24 cellular contexts compared by ENCODE assay signal in genomic region chr2:232576995-232577394, GRCh38. TPM values are rescaled to one million over a fixed set of nuclear protein-coding genes. Genes with fewer than 3 reads are reported as not detected.
A peak's percentile ranks its signal among the peaks of the same experiment; 100 is the strongest.
DNase-seq lines count a peak whose midpoint lies in the region; ATAC-seq and TF ChIP-seq lines count a peak whose summit lies in the region.
"Had no signal": no experiment of that assay in that cellular context is flagged by ENCODE, and none has a peak within 500 bp of the region (broad histone marks: within the 10 kb centered on the region; RNA-seq: fewer than 3 reads in every experiment).

No MANE protein-coding gene starts in this region.

- no peak for TF ChIP-seq CTCF in chondrocyte (IDR thresholded peaks at IDR 0.05)
- no peak for TF ChIP-seq CTCF in stomach (IDR thresholded peaks at IDR 0.05)

- H3K4me3 ChIP-seq in stomach = no peak overlapping the region
- H3K4me3 ChIP-seq: BLaER1, gastroesophageal sphincter, thyroid gland had no signal

- H3K4me1 Mint-ChIP-seq in chondrocyte (ENCODE audit: low read depth) = peaks cover 28% of the 10 kb centered on the region
- H3K4me1 Mint-ChIP-seq: WTC11 had no signal

- WGBS in stomach, 5 donors = 48 to 84% (median 67%) methylated on average over 2 of the region's 2 CpGs

- no peak for TF ChIP-seq POLR2A in stomach (IDR thresholded peaks at IDR 0.05)
- no peak for TF ChIP-seq POLR2A in GM18505 (IDR thresholded peaks at IDR 0.05; ENCODE audit: borderline replicate concordance, extremely low read depth, insufficient read depth, insufficient read length)

- peak; percentile 24 for DNase-seq in LHCN-M2 (ENCODE audit: low read depth)
- DNase-seq in chondrocyte (ENCODE audit: low spot score) = no peak
- DNase-seq in left lobe of liver (ENCODE audit: low spot score) = no peak
- DNase-seq in stomach = no peak
- DNase-seq in DMS114 treated with DMSO at 0.1 percent for 48 hours (lab: John Stamatoyannopoulos, UW; ENCODE audit: unreplicated experiment) = no peak
- no peak for DNase-seq in DMS53 (lab: John Stamatoyannopoulos, UW)
- DNase-seq: activated T-cell treated with anti-CD3 and anti-CD28 coated beads, Interleukin-2, amount 50 U/mL, for 72 hours; central memory CD4-positive, alpha-beta T cell; MV-4-11; NCI-H2081; NCI-H524; SIG-M5; stimulated activated CD4-positive, alpha-beta T cell treated with anti-CD3 and anti-CD28 coated beads, Interleukin-12 subunit alpha, Interleukin-12 subunit beta, amount 100 ng/mL, for 4 hours; T-helper 17 cell; thyroid gland had no signal

- peaks cover 10 to 23% (median 17%) of the 10 kb centered on the region in 4 donors for H3K4me1 ChIP-seq in stomach
- H3K4me1 ChIP-seq: gastroesophageal sphincter had no signal

- intact Hi-C loops in stomach (cut with DNase I; ENCODE audit: low total_unique reads) = no loop called here

- H3K9me3 ChIP-seq in stomach = no peaks in the 10 kb centered on the region
- H3K9me3 ChIP-seq: BLaER1, gastroesophageal sphincter, thyroid gland had no signal

- H3K27me3 Mint-ChIP-seq in chondrocyte (ENCODE audit: low read depth) = no peaks in the 10 kb centered on the region
- H3K27me3 Mint-ChIP-seq: activated naive CD8-positive, alpha-beta T cell; IgD-negative memory B cell; stimulated activated memory B cell treated with anti-CD40 and anti-IgM and Interleukin-4, amounts not matched to agents 10 μg/mL and 1 μg/mL and 100 μg/mL, for 72 hours; T-helper 17 cell had no signal

- ATAC-seq in left lobe of liver (peak; percentile 14), GM18505 (IDR thresholded peaks at IDR 0.05; ENCODE audit: unreplicated experiment) (no peak)
- ATAC-seq: activated T-cell treated with anti-CD3 and anti-CD28 coated beads, Interleukin-2, amount 50 U/mL, for 72 hours; gastroesophageal sphincter; stimulated activated memory B cell treated with anti-CD40 and anti-IgM and Interleukin-4, amounts not matched to agents 10 μg/mL and 1 μg/mL and 100 μg/mL, for 72 hours; T-helper 17 cell; WTC11 had no signal

- no peaks in the 10 kb centered on the region for H3K27me3 ChIP-seq in stomach
- H3K27me3 ChIP-seq: BLaER1, gastroesophageal sphincter, thyroid gland had no signal

- H3K4me3 Mint-ChIP-seq in chondrocyte (ENCODE audit: unreplicated experiment) = no peak overlapping the region
- H3K4me3 Mint-ChIP-seq: activated naive CD8-positive, alpha-beta T cell; activated T-cell treated with anti-CD3 and anti-CD28 coated beads, Interleukin-2, amount 50 U/mL, for 72 hours; IgD-negative memory B cell; stimulated activated memory B cell treated with anti-CD40 and anti-IgM and Interleukin-4, amounts not matched to agents 10 μg/mL and 1 μg/mL and 100 μg/mL, for 72 hours; T-helper 17 cell; WTC11 had no signal

- H3K36me3 Mint-ChIP-seq in chondrocyte (ENCODE audit: low read depth) = peaks cover 20% of the 10 kb centered on the region

- no peak for TF ChIP-seq EP300 in stomach (IDR thresholded peaks at IDR 0.05)

- peaks cover 17 to 83% (median 72%) of the 10 kb centered on the region in 4 donors for H3K36me3 ChIP-seq in stomach

- peak overlapping the region; percentile 19 for H3K27ac Mint-ChIP-seq in chondrocyte (ENCODE audit: unreplicated experiment)
- H3K27ac Mint-ChIP-seq: activated naive CD8-positive, alpha-beta T cell; activated T-cell treated with anti-CD3 and anti-CD28 coated beads, Interleukin-2, amount 50 U/mL, for 72 hours; IgD-negative memory B cell; stimulated activated memory B cell treated with anti-CD40 and anti-IgM and Interleukin-4, amounts not matched to agents 10 μg/mL and 1 μg/mL and 100 μg/mL, for 72 hours; T-helper 17 cell; WTC11 had no signal

- peak overlapping the region in 3 of 5 donors; percentile 6 to 31 (median 31) for H3K27ac ChIP-seq in stomach
- H3K27ac ChIP-seq: BLaER1, gastroesophageal sphincter, thyroid gland had no signal

- H3K9me3 Mint-ChIP-seq in chondrocyte (ENCODE audit: low read depth) = no peaks in the 10 kb centered on the region
- H3K9me3 Mint-ChIP-seq: activated T-cell treated with anti-CD3 and anti-CD28 coated beads, Interleukin-2, amount 50 U/mL, for 72 hours; IgD-negative memory B cell; stimulated activated memory B cell treated with anti-CD40 and anti-IgM and Interleukin-4, amounts not matched to agents 10 μg/mL and 1 μg/mL and 100 μg/mL, for 72 hours; WTC11 had no signal

RNA-seq across cellular contexts. Expression of gene EIF4E2, which starts 26.5 kb away (rescaled TPM):
- total RNA-seq in LHCN-M2 (2014; rRNA removed) (61.4 and 61.8 TPM in 2 replicates), chondrocyte (87.1 to 95.7 TPM (median 89.3 TPM) in 3 replicates), left lobe of liver (37.4 TPM), stomach (10 to 100 TPM in 4 of 5 donors, 1 to 10 TPM in 1; 2.3 to 45.2 (median 28.6) TPM)
- polyA plus RNA-seq in LHCN-M2 (2012) = 109 TPM
- polyA plus RNA-seq in stomach = 10 to 100 TPM; 54.7 to 79.3 (median 69.2) TPM

RNA-seq across cellular contexts. Expression of gene TIGD1, which starts 26.6 kb away (rescaled TPM):
- total RNA-seq in LHCN-M2 (2014; rRNA removed) (5.0 and 5.1 TPM in 2 replicates), chondrocyte (3.2 to 6.7 TPM (median 3.3 TPM) in 3 replicates), left lobe of liver (1.3 TPM), stomach (10 to 100 TPM in 2 of 5 donors, 1 to 10 TPM in 3; 1.2 to 14.5 (median 7.2) TPM)
- 1.6 TPM for polyA plus RNA-seq in LHCN-M2 (2012)
- 1 to 10 TPM; 1.8 to 5.3 (median 4.8) TPM for polyA plus RNA-seq in stomach

RNA-seq across cellular contexts. Expression of gene CHRNG, which starts 37.5 kb away (rescaled TPM):
- total RNA-seq in LHCN-M2 (2014; rRNA removed) (0.83 and 5.5 TPM in 2 replicates), chondrocyte (not detected in 3 replicates), left lobe of liver (not detected), stomach (not detected)
- polyA plus RNA-seq in LHCN-M2 (2012) = 0.52 TPM
- polyA plus RNA-seq in stomach = not detected
- total RNA-seq: activated T-cell treated with anti-CD3 and anti-CD28 coated beads, Interleukin-2, amount 50 U/mL, for 72 hours; gastroesophageal sphincter; lower leg skin; posterior vena cava; T-helper 17 cell; thyroid gland had no signal
- polyA plus RNA-seq: IgD-negative memory B cell had no signal

RNA-seq across cellular contexts. Expression of gene CHRND, which starts 51.0 kb away (rescaled TPM):
- total RNA-seq in LHCN-M2 (2014; rRNA removed) = 1.1 and 7.1 TPM in 2 replicates
- 0.43 TPM for polyA plus RNA-seq in LHCN-M2 (2012)
- total RNA-seq in chondrocyte = not detected in 3 replicates
- not detected for total RNA-seq in left lobe of liver
- total RNA-seq in stomach = not detected
- polyA plus RNA-seq in stomach = not detected
- total RNA-seq: activated T-cell treated with anti-CD3 and anti-CD28 coated beads, Interleukin-2, amount 50 U/mL, for 72 hours; gastroesophageal sphincter; lower leg skin; posterior vena cava; T-helper 17 cell; thyroid gland; WTC11 had no signal
- polyA plus RNA-seq: IgD-negative memory B cell had no signal

RNA-seq across cellular contexts. Expression of gene EFHD1, which starts 56.4 kb away (rescaled TPM):
- 0.19 and 0.52 TPM in 2 replicates for total RNA-seq in LHCN-M2 (2014; rRNA removed)
- 0.78 TPM for polyA plus RNA-seq in LHCN-M2 (2012)
- total RNA-seq in chondrocyte = 109 to 178 TPM (median 175 TPM) in 3 replicates
- 27.3 TPM for total RNA-seq in left lobe of liver
- 10 to 100 TPM in 2 of 5 donors, 1 to 10 TPM in 2, not detected in 1; 2.8 to 49.1 (median 9.4) TPM for total RNA-seq in stomach
- 10 to 100 TPM in 1 of 3 donors, 1 to 10 TPM in 2; 6.4 to 12.7 (median 7.4) TPM for polyA plus RNA-seq in stomach
